ENCODE assay signal across 8 cellular contexts in genomic region chr12:104138747-104139186, GRCh38. TPM values are rescaled to one million over a fixed set of nuclear protein-coding genes. Genes with fewer than 3 reads are reported as not detected.
A peak's percentile ranks its signal among the peaks of the same experiment; 100 is the strongest.
DNase-seq lines count a peak whose midpoint lies in the region; ATAC-seq and TF ChIP-seq lines count a peak whose summit lies in the region.

No MANE protein-coding gene starts in this region.

- H3K27me3 ChIP-seq in Karpas-422 (ENCODE audit: low read length) (no peaks in the 10 kb centered on the region), muscle layer of colon (ENCODE audit: control insufficient read depth in 1 of 2, insufficient read depth in 2 of 2, low read length in 2 of 2) (no peaks in the 10 kb centered on the region)

- TF ChIP-seq CTCF in AG10803 (conservative IDR thresholded peaks at IDR 0.05; ENCODE audit: low read length), result no peak

- peaks cover 36% of the 10 kb centered on the region for H3K79me2 ChIP-seq in Karpas-422 (ENCODE audit: low read length)

- peak overlapping the region; percentile 70 for H3K9ac ChIP-seq in Karpas-422 (ENCODE audit: low read length)
- H3K9ac ChIP-seq in muscle layer of colon (ENCODE audit: low read length), result peak overlapping the region; percentile 50

- H3K27ac ChIP-seq in Karpas-422 (ENCODE audit: low read length), result no peak overlapping the region
- H3K27ac ChIP-seq in muscle layer of colon (ENCODE audit: low read depth, low read length), result peak overlapping the region; percentile 88

- H3K4me3 ChIP-seq in AG10803 (ENCODE audit: low read length) (peak overlapping the region; percentile 53), Karpas-422 (ENCODE audit: low read length) (peak overlapping the region; percentile 51; the same call in 1 of the 2 replicates), muscle layer of colon (ENCODE audit: low read depth in 1 of 2, low read length in 2 of 2) (peak overlapping the region in 1 of 2 donors; percentile 69)

- H3K36me3 ChIP-seq in Karpas-422 (ENCODE audit: insufficient read depth, low read length) (no peaks in the 10 kb centered on the region; the same call in 1 of the 2 replicates), muscle layer of colon (ENCODE audit: insufficient read depth, low read length) (peaks cover 4% of the 10 kb centered on the region)

- peak overlapping the region; percentile 73; the same call in 1 of the 2 replicates for H2AFZ ChIP-seq in Karpas-422 (ENCODE audit: low read length)

- H3K4me2 ChIP-seq in Karpas-422 (ENCODE audit: low read depth, low read length, poor library complexity, severe bottlenecking), result peak overlapping the region; percentile 58

- H4K20me1 ChIP-seq in Karpas-422 (ENCODE audit: insufficient read depth, low read depth, low read length), result no peaks in the 10 kb centered on the region

- no peaks in the 10 kb centered on the region for H3K9me2 ChIP-seq in Karpas-422 (replicated peaks; ENCODE audit: insufficient read depth, low read length)

- no peak for ATAC-seq in HG02852 (IDR thresholded peaks at IDR 0.05; ENCODE audit: unreplicated experiment)
- no peak for ATAC-seq in HG02678 (IDR thresholded peaks at IDR 0.05; ENCODE audit: unreplicated experiment)

- H3K9me3 ChIP-seq in Karpas-422 (ENCODE audit: low read length), result no peaks in the 10 kb centered on the region
- H3K9me3 ChIP-seq in muscle layer of colon (ENCODE audit: low read length), result no peaks in the 10 kb centered on the region

- H3K4me1 ChIP-seq in Karpas-422 (ENCODE audit: low read length) (peaks cover 39% of the 10 kb centered on the region), muscle layer of colon (ENCODE audit: insufficient read depth, low read length) (peaks cover 33% of the 10 kb centered on the region)

- peak; percentile 15 for DNase-seq in AG10803 (ENCODE audit: low read depth)
- no peak for DNase-seq in Karpas-422
- peak; percentile 6 for DNase-seq in dermis blood vessel endothelial cell
- DNase-seq in NCI-H146 treated with DMSO at 0.1 percent for 48 hours (lab: John Stamatoyannopoulos, UW; ENCODE audit: unreplicated experiment), result no peak
- DNase-seq in SW 1271 (lab: John Stamatoyannopoulos, UW), result no peak

RNA-seq across cellular contexts. Expression of gene NFYB, which starts 0.8 kb away (rescaled TPM):
- total RNA-seq in Karpas-422 (2014; rRNA removed; shearing (Covaris generic); ENCODE audit: low replicate concordance), result 15.5 and 27.0 TPM in 2 replicates
- total RNA-seq in dermis blood vessel endothelial cell, result 17.4 and 23.6 TPM in 2 replicates

Comparison
In these comparisons a context has a peak if more than half of its experiments do, and no peak if none do; other contexts are left out.
1. DNase-seq: peak in AG10803 (single experiment) and dermis blood vessel endothelial cell (single experiment); none in Karpas-422 (single experiment), NCI-H146 treated with DMSO at 0.1 percent for 48 hours (single experiment) and SW 1271 (0 of 2).